In the genomic region with DNA sequence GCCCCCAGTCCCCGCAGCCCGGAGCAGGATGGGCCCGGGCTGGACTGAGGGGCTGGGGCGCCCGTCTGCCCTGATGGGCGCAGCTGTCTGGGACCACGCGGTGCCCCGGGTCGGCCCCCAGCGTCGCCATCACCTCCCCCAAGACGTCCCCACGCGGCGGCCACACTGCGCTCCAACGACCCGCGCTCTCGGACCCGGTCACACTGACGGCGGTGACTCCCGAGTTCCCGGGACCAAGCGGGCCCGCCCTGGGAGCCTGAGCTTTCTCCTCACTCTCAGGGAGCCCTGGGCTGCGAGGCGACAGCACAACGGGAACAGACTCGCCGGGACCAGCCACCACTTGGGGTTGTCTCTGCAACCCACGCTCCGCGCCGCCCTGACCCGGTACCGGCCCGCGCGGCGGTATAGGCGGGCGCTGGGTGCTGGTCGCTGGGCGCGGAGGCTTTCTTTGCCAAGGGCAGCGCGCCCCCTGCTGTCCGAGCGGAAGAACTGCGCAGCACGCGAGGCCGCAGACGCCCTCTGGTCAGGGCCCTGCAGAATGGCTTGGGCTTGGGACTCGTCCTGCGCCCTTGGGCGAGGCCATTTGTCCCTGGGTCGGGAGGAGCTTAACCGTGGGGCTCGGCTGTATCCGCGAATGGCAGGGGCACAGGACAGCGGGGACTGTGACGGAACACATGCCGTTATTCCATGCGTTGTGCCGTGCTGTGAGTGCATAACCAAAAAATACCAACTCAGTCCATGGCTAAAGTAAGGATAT, we compare ENCODE assay signal across 8 cellular contexts. TPM values are rescaled to one million over a fixed set of nuclear protein-coding genes. Genes with fewer than 3 reads are reported as not detected.
A peak's percentile ranks its signal among the peaks of the same experiment; 100 is the strongest.
DNase-seq lines count a peak whose midpoint lies in the region; ATAC-seq, FAIRE-seq and TF ChIP-seq lines count a peak whose summit lies in the region.

No MANE protein-coding gene starts in this region.

- no peaks in the 10 kb centered on the region for H3K9me2 ChIP-seq in SU-DHL-6 (replicated peaks; ENCODE audit: insufficient read depth, low read length)

- ATAC-seq in GM21786 (IDR thresholded peaks at IDR 0.05; ENCODE audit: unreplicated experiment) (peak; percentile 78), pancreas (peak; percentile 71 to 90 (median 85))
- peak; percentile 86 for ATAC-seq in activated naive CD8-positive, alpha-beta T cell treated with anti-CD3 and anti-CD28 coated beads, Interleukin-2, amount 10 ng/mL, durations not matched to agents 7 days and 5 days (ENCODE audit: low read depth)

- WGBS in pancreas, 2 donors, result 2 to 4% methylated on average over 63 to 70 of the region's 70 CpGs
- WGBS in thymus, result 3% methylated on average over 70 of the region's 70 CpGs

- H3K9ac ChIP-seq in SU-DHL-6 (ENCODE audit: low read length), result peak overlapping the region; percentile 52; the same call in 1 of the 2 replicates

- intact Hi-C loops in pancreas (cut with DNase I), result loop anchor here in 2 of 3 donors (5.0 kb wide), 1 partner anchor 97 kb away; no protein-coding TSS in a partner anchor

- H4K20me1 ChIP-seq in SU-DHL-6 (ENCODE audit: low read depth, low read length), result no peaks in the 10 kb centered on the region

- H3K4me2 ChIP-seq in SU-DHL-6 (ENCODE audit: low read depth, low read length, poor library complexity, severe bottlenecking), result peak overlapping the region; percentile 52

- H3K9me3 ChIP-seq in SU-DHL-6 (ENCODE audit: insufficient read depth, low read length) (no peaks in the 10 kb centered on the region), cardiac muscle cell (ENCODE audit: low read depth) (no peaks in the 10 kb centered on the region), pancreas (no peaks in the 10 kb centered on the region), thymus (ENCODE audit: control insufficient read depth) (no peaks in the 10 kb centered on the region)

- H3K4me3 ChIP-seq in LNCaP clone FGC (ENCODE audit: low read depth, low read length), result peak overlapping the region; percentile 49
- peak overlapping the region; percentile 42 for H3K4me3 ChIP-seq in SU-DHL-6 (ENCODE audit: insufficient read depth, low read length, poor library complexity, severe bottlenecking)
- H3K4me3 ChIP-seq in cardiac muscle cell, result peak overlapping the region; percentile 39
- peak overlapping the region; percentile 14 to 47 (median 40) for H3K4me3 ChIP-seq in pancreas
- peak overlapping the region; percentile 60 for H3K4me3 ChIP-seq in thymus (ENCODE audit: low read length)

- H3K4me1 ChIP-seq in cardiac muscle cell (ENCODE audit: low read depth) (no peaks in the 10 kb centered on the region), pancreas (peaks cover 14 to 30% (median 24%) of the 10 kb centered on the region in 3 donors), thymus (ENCODE audit: control insufficient read depth, insufficient read depth, low read length) (no peaks in the 10 kb centered on the region)

- peak; percentile 100 for TF ChIP-seq CTCF in LNCaP clone FGC (IDR thresholded peaks at IDR 0.05; ENCODE audit: control insufficient read depth, extremely low read depth, insufficient read depth)
- peak; percentile 78 for TF ChIP-seq CTCF in SU-DHL-6 (IDR thresholded peaks at IDR 0.05; ENCODE audit: insufficient read depth, low read length, poor library complexity, severe bottlenecking)
- TF ChIP-seq CTCF in cardiac muscle cell (IDR thresholded peaks at IDR 0.05; ENCODE audit: low read depth, low read length), result peak; percentile 94
- peak; percentile 98 to 99 (median 99) for TF ChIP-seq CTCF in pancreas (IDR thresholded peaks at IDR 0.05)

- H3K9me3 Mint-ChIP-seq in activated naive CD8-positive, alpha-beta T cell treated with anti-CD3 and anti-CD28 coated beads, Interleukin-2, amount 10 ng/mL, durations not matched to agents 7 days and 5 days, result no peaks in the 10 kb centered on the region

- peak overlapping the region; percentile 73 for H3K4me3 Mint-ChIP-seq in activated naive CD8-positive, alpha-beta T cell treated with anti-CD3 and anti-CD28 coated beads, Interleukin-2, amount 10 ng/mL, durations not matched to agents 7 days and 5 days

- H3K27ac Mint-ChIP-seq in activated naive CD8-positive, alpha-beta T cell treated with anti-CD3 and anti-CD28 coated beads, Interleukin-2, amount 10 ng/mL, durations not matched to agents 7 days and 5 days, result no peak overlapping the region

- FAIRE-seq in pancreas (lab: Jason Lieb, UNC), result no peak

- H3K27me3 Mint-ChIP-seq in activated naive CD8-positive, alpha-beta T cell treated with anti-CD3 and anti-CD28 coated beads, Interleukin-2, amount 10 ng/mL, durations not matched to agents 7 days and 5 days, result peaks cover 23% of the 10 kb centered on the region

- DNase-seq in EL, result peak; percentile 75
- peak; percentile 47 for DNase-seq in LNCaP clone FGC (ENCODE audit: low read depth)
- DNase-seq in activated naive CD8-positive, alpha-beta T cell treated with anti-CD3 and anti-CD28 coated beads, Interleukin-2, amount 10 ng/mL, durations not matched to agents 7 days and 5 days, result peak; percentile 87
- DNase-seq in cardiac muscle cell (ENCODE audit: low read depth in 1 of 2, low spot score in 1 of 2), result peak; percentile 86 to 88
- DNase-seq in pancreas, result peak; percentile 74 to 94 (median 88)

- H3K36me3 ChIP-seq in SU-DHL-6 (ENCODE audit: low read length) (no peaks in the 10 kb centered on the region), cardiac muscle cell (no peaks in the 10 kb centered on the region), pancreas (peaks cover 0 to 10% (median 0%) of the 10 kb centered on the region in 3 donors), thymus (ENCODE audit: control insufficient read depth, insufficient read depth) (no peaks in the 10 kb centered on the region)

- no peaks in the 10 kb centered on the region for H3K4me1 Mint-ChIP-seq in activated naive CD8-positive, alpha-beta T cell treated with anti-CD3 and anti-CD28 coated beads, Interleukin-2, amount 10 ng/mL, durations not matched to agents 7 days and 5 days

- H2AFZ ChIP-seq in SU-DHL-6 (ENCODE audit: low read depth, low read length, severe bottlenecking), result peak overlapping the region; percentile 96

- no peaks in the 10 kb centered on the region for H3K36me3 Mint-ChIP-seq in activated naive CD8-positive, alpha-beta T cell treated with anti-CD3 and anti-CD28 coated beads, Interleukin-2, amount 10 ng/mL, durations not matched to agents 7 days and 5 days

- H3K79me2 ChIP-seq in SU-DHL-6 (ENCODE audit: insufficient read depth, low read length), result no peaks in the 10 kb centered on the region

- H3F3A ChIP-seq in SU-DHL-6 (ENCODE audit: insufficient read depth), result no peaks in the 10 kb centered on the region

- H3K27ac ChIP-seq in SU-DHL-6 (ENCODE audit: low read depth, low read length), result no peak overlapping the region
- no peak overlapping the region for H3K27ac ChIP-seq in cardiac muscle cell
- peak overlapping the region in 2 of 4 donors; percentile 40 to 66 for H3K27ac ChIP-seq in pancreas
- H3K27ac ChIP-seq in thymus (ENCODE audit: low read depth), result no peak overlapping the region

- no peaks in the 10 kb centered on the region for H3K27me3 ChIP-seq in SU-DHL-6 (ENCODE audit: low read length)
- H3K27me3 ChIP-seq in cardiac muscle cell, result peaks cover 14% of the 10 kb centered on the region
- H3K27me3 ChIP-seq in pancreas, result no peaks in the 10 kb centered on the region
- peaks cover 7% of the 10 kb centered on the region for H3K27me3 ChIP-seq in thymus (ENCODE audit: control insufficient read depth, insufficient read depth)

- POLR2A ChIA-PET in activated naive CD8-positive, alpha-beta T cell treated with anti-CD3 and anti-CD28 coated beads, Interleukin-2, amount 10 ng/mL, durations not matched to agents 7 days and 5 days (lab: Charles Lee), result no interaction called here

RNA-seq across cellular contexts. Expression of gene ANKRD62, which starts 54.8 kb away (rescaled TPM):
- total RNA-seq in activated naive CD8-positive, alpha-beta T cell treated with anti-CD3 and anti-CD28 coated beads, Interleukin-2, amount 10 ng/mL, durations not matched to agents 7 days and 5 days, result not detected
- total RNA-seq in cardiac muscle cell (not detected in 2 replicates), pancreas (1 to 10 TPM; 2.8 to 5.2 (median 3.6) TPM)
- polyA plus RNA-seq in cardiac muscle cell (not detected in 2 replicates), pancreas (1 to 10 TPM in 1 of 2 donors, under 1 TPM in 1; 0.38 to 1.6 TPM), thymus (not detected)

RNA-seq across cellular contexts. Expression of gene IMPA2, which starts 57.5 kb away (rescaled TPM):
- 10 to 100 TPM; 12.5 to 15.4 TPM for total RNA-seq in activated naive CD8-positive, alpha-beta T cell treated with anti-CD3 and anti-CD28 coated beads, Interleukin-2, amount 10 ng/mL, durations not matched to agents 7 days and 5 days
- total RNA-seq in cardiac muscle cell, result 16.3 and 60.0 TPM in 2 replicates
- 23.9 and 28.3 TPM in 2 replicates for polyA plus RNA-seq in cardiac muscle cell
- 100 to 1,000 TPM; 140 to 286 (median 208) TPM for total RNA-seq in pancreas
- 100 to 1,000 TPM in 1 of 2 donors, 10 to 100 TPM in 1; 93.5 to 130 TPM for polyA plus RNA-seq in pancreas
- 19.5 TPM for polyA plus RNA-seq in thymus
